In the genomic region with DNA sequence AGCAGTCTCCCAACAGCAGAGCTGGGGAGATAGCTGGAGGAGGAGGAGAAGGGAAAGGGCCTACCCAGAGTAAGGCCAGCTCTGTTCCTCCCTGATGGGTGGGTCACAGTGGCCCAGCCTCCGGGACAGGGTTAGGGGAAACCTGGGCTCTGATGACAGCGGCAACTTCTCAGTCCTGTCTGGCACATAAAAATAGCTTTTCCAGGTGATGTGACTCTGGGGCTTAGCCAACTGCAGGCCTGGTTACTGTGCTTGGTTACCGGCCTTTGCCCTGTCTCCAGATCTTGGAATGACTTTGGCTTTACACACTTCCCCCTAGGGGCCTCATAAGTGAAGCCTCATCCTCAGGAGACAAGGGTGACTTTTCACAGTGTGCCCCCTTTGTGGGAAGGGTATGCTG, we compare ENCODE assay signal across 23 cellular contexts. TPM values are rescaled to one million over a fixed set of nuclear protein-coding genes. Genes with fewer than 3 reads are reported as not detected.
A peak's percentile ranks its signal among the peaks of the same experiment; 100 is the strongest.
DNase-seq lines count a peak whose midpoint lies in the region; ATAC-seq, FAIRE-seq and TF ChIP-seq lines count a peak whose summit lies in the region.
"Had no signal": no experiment of that assay in that cellular context is flagged by ENCODE, and none has a peak within 500 bp of the region (broad histone marks: within the 10 kb centered on the region; RNA-seq: fewer than 3 reads in every experiment).

No MANE protein-coding gene starts in this region.

- no peaks in the 10 kb centered on the region for H3K9me3 Mint-ChIP-seq in HFFc6
- H3K9me3 Mint-ChIP-seq: activated CD4-positive, alpha-beta T cell treated with anti-CD3 and anti-CD28 coated beads, Interleukin-2, amount 10 ng/mL, durations not matched to agents 7 days and 5 days; activated naive CD8-positive, alpha-beta T cell treated with anti-CD3 and anti-CD28 coated beads for 36 hours; activated T-helper 2 cell treated with anti-CD3 and anti-CD28 coated beads, Interferon-gamma antibody, Interleukin-2, Interleukin-4, amounts not matched to agents 10 μg/mL and 5 μg/mL and 100 μg/mL, durations not matched to agents 14 hours and 24 hours and 36 hours; naive thymus-derived CD4-positive, alpha-beta T cell had no signal

- no peak overlapping the region for H3K27ac Mint-ChIP-seq in HFFc6
- H3K27ac Mint-ChIP-seq: activated CD8-positive, alpha-beta memory T cell treated with anti-CD3 and anti-CD28 coated beads, Interleukin-2, amount 10 ng/mL, durations not matched to agents 7 days and 5 days; activated naive CD8-positive, alpha-beta T cell treated with anti-CD3 and anti-CD28 coated beads for 36 hours; naive thymus-derived CD4-positive, alpha-beta T cell had no signal

- H3K27me3 ChIP-seq in pancreas: no peaks in the 10 kb centered on the region
- H3K27me3 ChIP-seq: gastroesophageal sphincter, ovary, right atrium auricular region had no signal

- intact Hi-C loops in pancreas (cut with DNase I): no loop called here

- no peak overlapping the region for H3K4me3 ChIP-seq in pancreas
- H3K4me3 ChIP-seq: gastroesophageal sphincter, GM23248, ovary, right atrium auricular region had no signal

- H3K36me3 ChIP-seq in pancreas: no peaks in the 10 kb centered on the region
- H3K36me3 ChIP-seq: gastroesophageal sphincter, ovary, right atrium auricular region had no signal

- FAIRE-seq in pancreas (lab: Jason Lieb, UNC): no peak
- FAIRE-seq: islet of Langerhans had no signal

- H3K27ac ChIP-seq in epithelial cell of prostate (peak overlapping the region; percentile 37), pancreas (peak overlapping the region in 2 of 4 donors; percentile 13 to 28)
- H3K27ac ChIP-seq: gastroesophageal sphincter, GM23248, ovary, right atrium auricular region, VCaP had no signal

- H3K4me1 Mint-ChIP-seq in HFFc6 (ENCODE audit: low read depth): no peaks in the 10 kb centered on the region

- peak; percentile 59 for DNase-seq in COLO668 (lab: John Stamatoyannopoulos, UW; ENCODE audit: unreplicated experiment)
- peak; percentile 48 for DNase-seq in NCI-H69 (lab: John Stamatoyannopoulos, UW)
- no peak for DNase-seq in epithelial cell of prostate (ENCODE audit: low read depth, low spot score)
- DNase-seq in pancreas: no peak
- DNase-seq in HFFc6: no peak
- DNase-seq in NCI-H2107 (lab: John Stamatoyannopoulos, UW): no peak
- DNase-seq: activated CD4-positive, alpha-beta T cell treated with anti-CD3 and anti-CD28 coated beads, Interleukin-2, amount 10 ng/mL, durations not matched to agents 7 days and 5 days; activated CD8-positive, alpha-beta memory T cell treated with anti-CD3 and anti-CD28 coated beads, Interleukin-2, amount 10 ng/mL, durations not matched to agents 7 days and 5 days; activated naive CD8-positive, alpha-beta T cell treated with anti-CD3 and anti-CD28 coated beads for 36 hours; effector CD4-positive, alpha-beta T cell; GM23248; NCI-H1092 treated with DMSO at 0.1 percent for 48 hours; NCI-H446 treated with DMSO at 0.1 percent for 48 hours; ovary; stimulated activated CD4-positive, alpha-beta T cell treated with anti-CD3 and anti-CD28 coated beads, Interleukin-12 subunit alpha, Interleukin-12 subunit beta, amount 100 ng/mL, for 4 hours had no signal

- peaks cover 0 to 5% (median 0%) of the 10 kb centered on the region in 3 donors for H3K4me1 ChIP-seq in pancreas
- H3K4me1 ChIP-seq: gastroesophageal sphincter, right atrium auricular region had no signal

- peak; percentile 33 to 52 (median 42) for ATAC-seq in pancreas
- ATAC-seq in HG02840 (IDR thresholded peaks at IDR 0.05; ENCODE audit: low FRiP score, unreplicated experiment): no peak
- ATAC-seq in GM18909 (IDR thresholded peaks at IDR 0.05; ENCODE audit: poor library complexity, unreplicated experiment): no peak
- ATAC-seq: activated CD8-positive, alpha-beta memory T cell treated with anti-CD3 and anti-CD28 coated beads, Interleukin-2, amount 10 ng/mL, durations not matched to agents 7 days and 5 days; gastroesophageal sphincter; naive thymus-derived CD4-positive, alpha-beta T cell had no signal

- TF ChIP-seq CTCF in pancreas (IDR thresholded peaks at IDR 0.05): no peak
- no peak for TF ChIP-seq CTCF in HFFc6 (IDR thresholded peaks at IDR 0.05)

- H3K27me3 Mint-ChIP-seq in HFFc6 (ENCODE audit: insufficient read depth): peaks cover 5% of the 10 kb centered on the region
- H3K27me3 Mint-ChIP-seq: activated CD4-positive, alpha-beta T cell treated with anti-CD3 and anti-CD28 coated beads, Interleukin-2, amount 10 ng/mL, durations not matched to agents 7 days and 5 days; activated CD8-positive, alpha-beta memory T cell treated with anti-CD3 and anti-CD28 coated beads, Interleukin-2, amount 10 ng/mL, durations not matched to agents 7 days and 5 days; activated naive CD8-positive, alpha-beta T cell treated with anti-CD3 and anti-CD28 coated beads for 36 hours had no signal

- H3K9me3 ChIP-seq in pancreas: no peaks in the 10 kb centered on the region
- H3K9me3 ChIP-seq: gastroesophageal sphincter, ovary, right atrium auricular region had no signal

- H3K36me3 Mint-ChIP-seq in HFFc6 (ENCODE audit: low read depth): no peaks in the 10 kb centered on the region
- H3K36me3 Mint-ChIP-seq: activated CD8-positive, alpha-beta memory T cell treated with anti-CD3 and anti-CD28 coated beads, Interleukin-2, amount 10 ng/mL, durations not matched to agents 7 days and 5 days; activated naive CD8-positive, alpha-beta T cell treated with anti-CD3 and anti-CD28 coated beads for 36 hours; naive thymus-derived CD4-positive, alpha-beta T cell had no signal

- WGBS in pancreas, 2 donors: 70 to 80% methylated on average over 3 of the region's 3 CpGs

- H3K4me3 Mint-ChIP-seq in HFFc6: no peak overlapping the region
- H3K4me3 Mint-ChIP-seq: activated CD4-positive, alpha-beta T cell treated with anti-CD3 and anti-CD28 coated beads, Interleukin-2, amount 10 ng/mL, durations not matched to agents 7 days and 5 days; activated CD8-positive, alpha-beta memory T cell treated with anti-CD3 and anti-CD28 coated beads, Interleukin-2, amount 10 ng/mL, durations not matched to agents 7 days and 5 days; activated naive CD8-positive, alpha-beta T cell treated with anti-CD3 and anti-CD28 coated beads for 36 hours; naive thymus-derived CD4-positive, alpha-beta T cell had no signal

RNA-seq across cellular contexts. Expression of a gene that starts 11.9 kb away (rescaled TPM):
- 1 to 10 TPM; 2.0 to 7.4 (median 4.2) TPM for total RNA-seq in pancreas
- 1 to 10 TPM; 5.4 to 6.7 TPM for polyA plus RNA-seq in pancreas
- 1 to 10 TPM; 6.3 to 9.0 (median 7.2) TPM for total RNA-seq in HFFc6 (2021; fragmentation: NEBNext Ultra II Directional; extraction: Animal tissue kit (Norgen Biotek cat#: 25700))

RNA-seq across cellular contexts. Expression of a gene that starts 32.7 kb away (rescaled TPM):
- 10 to 100 TPM in 4 of 6 donors, 1 to 10 TPM in 2; 8.8 to 12.6 (median 10.8) TPM for total RNA-seq in pancreas
- polyA plus RNA-seq in pancreas: 1 to 10 TPM; 6.2 to 6.7 TPM
- total RNA-seq in HFFc6 (2021; fragmentation: NEBNext Ultra II Directional; extraction: Animal tissue kit (Norgen Biotek cat#: 25700)): 10 to 100 TPM; 25.5 to 33.6 (median 31.7) TPM

RNA-seq across cellular contexts. Expression of a gene that starts 34.0 kb away (rescaled TPM):
- total RNA-seq in pancreas: 10 to 100 TPM; 16.8 to 25.7 (median 19.8) TPM
- 10 to 100 TPM; 18.3 to 26.0 TPM for polyA plus RNA-seq in pancreas
- 100 to 1,000 TPM in 1 of 6 experiments, 10 to 100 TPM in 5; 81.8 to 107 (median 93.3) TPM for total RNA-seq in HFFc6 (2021; fragmentation: NEBNext Ultra II Directional; extraction: Animal tissue kit (Norgen Biotek cat#: 25700))

Comparison
In these comparisons a context has a peak if more than half of its experiments do, and no peak if none do; other contexts are left out.
1. DNase-seq: peak in COLO668 (single experiment) and NCI-H69 (single experiment); none in epithelial cell of prostate (single experiment), pancreas (0 of 6), HFFc6 (single experiment) and NCI-H2107 (single experiment).
2. ATAC-seq: peak in pancreas (4 of 4); none in HG02840 (single experiment) and GM18909 (single experiment).